Comparison of ENCODE assay signal across 20 cellular contexts in genomic region chr11:76313913-76314740, GRCh38.
A peak's percentile ranks its signal among the peaks of the same experiment; 100 is the strongest.
DNase-seq lines count a peak whose midpoint lies in the region; ATAC-seq and TF ChIP-seq lines count a peak whose summit lies in the region.
"Had no signal": no experiment of that assay in that cellular context is flagged by ENCODE, and none has a peak within 500 bp of the region (broad histone marks: within the 10 kb centered on the region; RNA-seq: fewer than 3 reads in every experiment).

No MANE protein-coding gene starts in this region.

- H3K36me3 Mint-ChIP-seq in activated naive CD4-positive, alpha-beta T cell treated with anti-CD3 and anti-CD28 coated beads for 36 hours (ENCODE audit: low read depth) = no peaks in the 10 kb centered on the region
- H3K36me3 Mint-ChIP-seq: naive B cell had no signal

- H3K9me3 Mint-ChIP-seq in activated naive CD4-positive, alpha-beta T cell treated with anti-CD3 and anti-CD28 coated beads for 36 hours = no peaks in the 10 kb centered on the region
- H3K9me3 Mint-ChIP-seq: effector memory CD8-positive, alpha-beta T cell; naive B cell had no signal

- peak; percentile 21 for ATAC-seq in left colon
- ATAC-seq in upper lobe of right lung = peak; percentile 6
- no peak for ATAC-seq in PC-3
- ATAC-seq: A549; effector memory CD8-positive, alpha-beta T cell had no signal

- no peaks in the 10 kb centered on the region for H3F3A ChIP-seq in PC-3 (ENCODE audit: low read length, unreplicated experiment)

- POLR2A ChIA-PET in PC-3 (lab: Charles Lee; ENCODE audit: unreplicated experiment) = interaction anchor here (0.6 kb wide), 1 partner anchor 783 kb away, joined by 25 read pairs; no protein-coding TSS in a partner anchor

- H3K79me2 ChIP-seq in mammary epithelial cell (ENCODE audit: insufficient read depth, low read length) = no peaks in the 10 kb centered on the region
- H3K79me2 ChIP-seq in PC-3 (ENCODE audit: low read length) = no peaks in the 10 kb centered on the region

- peaks cover 17% of the 10 kb centered on the region for H3K4me1 ChIP-seq in mammary epithelial cell (ENCODE audit: insufficient read depth, low read length)
- H3K4me1 ChIP-seq in upper lobe of right lung = peaks cover 4% of the 10 kb centered on the region
- no peaks in the 10 kb centered on the region for H3K4me1 ChIP-seq in PC-3 (ENCODE audit: insufficient read depth, low read length)
- H3K4me1 ChIP-seq: A549, stomach had no signal

- TF ChIP-seq CTCF in mammary epithelial cell (conservative IDR thresholded peaks at IDR 0.05 in 1 of 2, IDR thresholded peaks at IDR 0.05 in 1 of 2; ENCODE audit: extremely low read depth in 1 of 2, insufficient read depth in 1 of 2, low read depth in 1 of 2, low read length in 2 of 2) (no peak), astrocyte of the spinal cord (IDR thresholded peaks at IDR 0.05; ENCODE audit: low read depth, low read length) (no peak), upper lobe of right lung (IDR thresholded peaks at IDR 0.05) (no peak), PC-3 (conservative IDR thresholded peaks at IDR 0.05; ENCODE audit: low read depth, low read length) (no peak)

- intact Hi-C loops in mammary epithelial cell (cut with micrococcal nuclease) = no loop called here
- intact Hi-C loops in left colon (cut with DNase I, micrococcal nuclease) = no loop called here
- intact Hi-C loops in upper lobe of right lung (cut with DNase I) = no loop called here
- intact Hi-C loops in PC-3 (cut with micrococcal nuclease) = no loop called here
- intact Hi-C loops in activated naive CD4-positive, alpha-beta T cell treated with anti-CD3 and anti-CD28 coated beads for 36 hours (cut with micrococcal nuclease) = no loop called here

- no peaks in the 10 kb centered on the region for H3K27me3 ChIP-seq in mammary epithelial cell (ENCODE audit: insufficient read depth, low read length)
- H3K27me3 ChIP-seq in upper lobe of right lung = no peaks in the 10 kb centered on the region
- H3K27me3 ChIP-seq in PC-3 (ENCODE audit: low read length) = no peaks in the 10 kb centered on the region

- H3K36me3 ChIP-seq in mammary epithelial cell (ENCODE audit: insufficient read depth, low read length) = no peaks in the 10 kb centered on the region
- no peaks in the 10 kb centered on the region for H3K36me3 ChIP-seq in upper lobe of right lung
- no peaks in the 10 kb centered on the region for H3K36me3 ChIP-seq in PC-3 (ENCODE audit: low read depth, low read length)
- H3K36me3 ChIP-seq: BLaER1 treated with 17β-estradiol and CSF1 and Interleukin-3, amounts not matched to agents 10 nM and 100 nM; stomach had no signal

- WGBS in mammary epithelial cell (ENCODE audit: low coverage, missing lambda C conversion rate) = 95% methylated on average over 6 of the region's 15 CpGs

- H2AFZ ChIP-seq in mammary epithelial cell (ENCODE audit: low read depth, low read length) = no peak overlapping the region
- no peak overlapping the region for H2AFZ ChIP-seq in PC-3 (ENCODE audit: low read length)

- in situ Hi-C loops in T47D (cut with HindIII; ENCODE audit: low pct_unique_long_range_greater_than_20kb, low sequenced_read_pairs) = no loop called here
- in situ Hi-C loops in mammary epithelial cell (cut with MboI; ENCODE audit: low sequenced_read_pairs in 2 of 2) = loop anchor here (10.0 kb wide), 2 partner anchors 99 to 419 kb away; no protein-coding TSS in a partner anchor
- in situ Hi-C loops in astrocyte of the spinal cord (cut with HindIII; ENCODE audit: low sequenced_read_pairs) = no loop called here

- no peak overlapping the region for H3K4me3 Mint-ChIP-seq in activated naive CD4-positive, alpha-beta T cell treated with anti-CD3 and anti-CD28 coated beads for 36 hours
- H3K4me3 Mint-ChIP-seq: effector memory CD8-positive, alpha-beta T cell had no signal

- H3K4me3 ChIP-seq in mammary epithelial cell (replicated peaks in 1 of 3; ENCODE audit: insufficient read depth in 1 of 3, low read depth in 2 of 3, low read length in 3 of 3) (no peak overlapping the region), astrocyte of the spinal cord (ENCODE audit: low read depth, low read length) (no peak overlapping the region), upper lobe of right lung (no peak overlapping the region), PC-3 (ENCODE audit: low read length) (no peak overlapping the region)
- H3K4me3 ChIP-seq: A549; BLaER1 treated with 17β-estradiol and CSF1 and Interleukin-3, amounts not matched to agents 10 nM and 100 nM; stomach had no signal

- CTCF ChIA-PET in mammary epithelial cell (lab: Charles Lee; ENCODE audit: low non-redundant PET) (interaction anchor here (0.6 to 1.5 kb wide), 2 partner anchors 106 to 511 kb away, joined by 3 to 18 read pairs; no protein-coding TSS in a partner anchor), PC-3 (lab: Charles Lee) (interaction anchor here (0.6 kb wide), 1 partner anchor 107 kb away, joined by 3 read pairs; no protein-coding TSS in a partner anchor)
- CTCF ChIA-PET in activated naive CD4-positive, alpha-beta T cell treated with anti-CD3 and anti-CD28 coated beads for 36 hours (lab: Charles Lee) = interaction anchor here (1.2 to 1.5 kb wide), 2 partner anchors 105 to 106 kb away, joined by 6 to 14 read pairs; no protein-coding TSS in a partner anchor

- no peak overlapping the region for H3K27ac ChIP-seq in mammary epithelial cell (ENCODE audit: insufficient read depth, low read depth, low read length)
- no peak overlapping the region for H3K27ac ChIP-seq in upper lobe of right lung
- H3K27ac ChIP-seq in PC-3 (ENCODE audit: low read length) = no peak overlapping the region
- H3K27ac ChIP-seq: A549; BLaER1 treated with 17β-estradiol and CSF1 and Interleukin-3, amounts not matched to agents 10 nM and 100 nM; stomach had no signal

- H3K9me2 ChIP-seq in PC-3 (replicated peaks; ENCODE audit: low read length) = no peaks in the 10 kb centered on the region

- H3K27ac Mint-ChIP-seq in activated naive CD4-positive, alpha-beta T cell treated with anti-CD3 and anti-CD28 coated beads for 36 hours = no peak overlapping the region
- H3K27ac Mint-ChIP-seq: effector memory CD8-positive, alpha-beta T cell; naive B cell had no signal

- no peak overlapping the region for H3K4me2 ChIP-seq in mammary epithelial cell (ENCODE audit: insufficient read depth, low read depth, low read length)
- no peak overlapping the region for H3K4me2 ChIP-seq in PC-3 (ENCODE audit: low read length)
- H3K4me2 ChIP-seq: A549 had no signal

- H3K27me3 Mint-ChIP-seq in activated naive CD4-positive, alpha-beta T cell treated with anti-CD3 and anti-CD28 coated beads for 36 hours (ENCODE audit: low read depth) = no peaks in the 10 kb centered on the region

- H4K20me1 ChIP-seq in mammary epithelial cell (ENCODE audit: insufficient read depth, low read length) (no peaks in the 10 kb centered on the region), PC-3 (ENCODE audit: low read length) (no peaks in the 10 kb centered on the region)

- BruUV-seq in mammary epithelial cell (replicated peaks; lab: Mats Ljungman, UMichigan) (no TSS peak), PC-3 (replicated peaks; lab: Mats Ljungman, UMichigan) (no TSS peak)

- DNase-seq in T47D (ENCODE audit: low read depth in 1 of 2, low spot score in 1 of 2) (peak; percentile 42 to 75), mammary epithelial cell (no peak), astrocyte of the spinal cord (ENCODE audit: low read depth, low spot score) (peak; percentile 18), left colon (no peak), upper lobe of right lung (no peak), PC-3 (no peak)
- no peak for DNase-seq in activated naive CD4-positive, alpha-beta T cell treated with anti-CD3 and anti-CD28 coated beads, Interleukin-2, amount 50 U/mL, for 16 hours
- DNase-seq in activated naive CD4-positive, alpha-beta T cell treated with anti-CD3 and anti-CD28 coated beads for 36 hours = no peak
- DNase-seq: activated CD4-positive, alpha-beta T cell treated with anti-CD3 and anti-CD28 coated beads, Interleukin-2, amount 50 U/mL, for 4 hours; activated naive CD4-positive, alpha-beta T cell; anterior cingulate cortex; effector memory CD8-positive, alpha-beta T cell; head of caudate nucleus; naive B cell; NCI-H2029; NCI-H510A; SIG-M5; stomach had no signal

- H3K9ac ChIP-seq in mammary epithelial cell (ENCODE audit: insufficient read depth, low read length) (no peak overlapping the region), PC-3 (ENCODE audit: low read length) (no peak overlapping the region)
- H3K9ac ChIP-seq: BLaER1 treated with 17β-estradiol and CSF1 and Interleukin-3, amounts not matched to agents 10 nM and 100 nM had no signal

- no peaks in the 10 kb centered on the region for H3K4me1 Mint-ChIP-seq in activated naive CD4-positive, alpha-beta T cell treated with anti-CD3 and anti-CD28 coated beads for 36 hours (ENCODE audit: low read depth)

- H3K9me3 ChIP-seq in mammary epithelial cell (replicated peaks; ENCODE audit: insufficient read depth, low read length) (no peaks in the 10 kb centered on the region), upper lobe of right lung (no peaks in the 10 kb centered on the region), PC-3 (ENCODE audit: low read length) (no peaks in the 10 kb centered on the region)
- H3K9me3 ChIP-seq: A549; BLaER1 treated with 17β-estradiol and CSF1 and Interleukin-3, amounts not matched to agents 10 nM and 100 nM; stomach had no signal

- dilution Hi-C loops in mammary epithelial cell (cut with HindIII; ENCODE audit: low sequenced_read_pairs) = no loop called here

Comparison
In these comparisons a context has a peak if more than half of its experiments do, and no peak if none do; other contexts are left out.
1. DNase-seq: peak in T47D (2 of 2) and astrocyte of the spinal cord (single experiment); none in mammary epithelial cell (single experiment), left colon (0 of 2), upper lobe of right lung (single experiment), PC-3 (single experiment), activated naive CD4-positive, alpha-beta T cell treated with anti-CD3 and anti-CD28 coated beads, Interleukin-2, amount 50 U/mL, for 16 hours (single experiment) and activated naive CD4-positive, alpha-beta T cell treated with anti-CD3 and anti-CD28 coated beads for 36 hours (single experiment).
2. in situ Hi-C loops: an anchor here in mammary epithelial cell (10.0 kb wide); none called in T47D and astrocyte of the spinal cord.